17 cellular contexts compared by ENCODE assay signal in genomic region chr11:78737891-78738290, GRCh38.
DNase-seq lines count a peak whose midpoint lies in the region; ATAC-seq and TF ChIP-seq lines count a peak whose summit lies in the region.
"Had no signal": no experiment of that assay in that cellular context is flagged by ENCODE, and none has a peak within 500 bp of the region (broad histone marks: within the 10 kb centered on the region; RNA-seq: fewer than 3 reads in every experiment).

No MANE protein-coding gene starts in this region.

- H3K27ac ChIP-seq in mesenchymal stem cell (ENCODE audit: low read length, poor library complexity, severe bottlenecking) (no peak overlapping the region), dorsolateral prefrontal cortex (no peak overlapping the region)
- H3K27ac ChIP-seq: BLaER1, GM23248, HL-60 had no signal

- no peak overlapping the region for H3K18ac ChIP-seq in mesenchymal stem cell (ENCODE audit: low read depth in 1 of 2, low read length in 2 of 2)

- H3K27me3 ChIP-seq in mesenchymal stem cell (ENCODE audit: control insufficient read depth in 1 of 2, insufficient read depth in 1 of 2, low read length in 2 of 2) (no peaks in the 10 kb centered on the region), dorsolateral prefrontal cortex (no peaks in the 10 kb centered on the region)
- H3K27me3 ChIP-seq: BLaER1 had no signal

- H3K9me3 ChIP-seq in mesenchymal stem cell (ENCODE audit: control insufficient read depth, low read length): no peaks in the 10 kb centered on the region
- H3K9me3 ChIP-seq: BLaER1 had no signal

- no peak overlapping the region for H3K4me2 ChIP-seq in mesenchymal stem cell (ENCODE audit: low read length, poor library complexity, severe bottlenecking)
- H3K4me2 ChIP-seq: BLaER1 had no signal

- H3K23ac ChIP-seq in mesenchymal stem cell (ENCODE audit: low read length in 2 of 2): no peak overlapping the region

- DNase-seq in AG10803 (ENCODE audit: low read depth) (peak; percentile 56), choroid plexus epithelial cell (ENCODE audit: low read depth) (peak; percentile 17), mesenchymal stem cell (peak; percentile 12), HuH-7.5 (ENCODE audit: low spot score) (no peak), dorsolateral prefrontal cortex (no peak), NOMO-1 (lab: John Stamatoyannopoulos, UW; ENCODE audit: unreplicated experiment in 2 of 2) (no peak)
- DNase-seq: ACHN; AML-193; CD8-positive, alpha-beta memory T cell; DMS53; GF-D8; GM23248; KBM-7 had no signal

- H3K4me3 ChIP-seq in AG10803 (ENCODE audit: low read length) (no peak overlapping the region), choroid plexus epithelial cell (ENCODE audit: low read depth, low read length) (no peak overlapping the region), mesenchymal stem cell (ENCODE audit: insufficient read depth in 1 of 2, low read depth in 1 of 2, low read length in 2 of 2) (no peak overlapping the region), dorsolateral prefrontal cortex (no peak overlapping the region)
- H3K4me3 ChIP-seq: BLaER1, GM23248 had no signal

- no peak overlapping the region for H4K8ac ChIP-seq in mesenchymal stem cell (ENCODE audit: low read length)

- H3K79me1 ChIP-seq in mesenchymal stem cell (replicated peaks; ENCODE audit: low read length, poor library complexity, severe bottlenecking): no peaks in the 10 kb centered on the region

- H3K9ac ChIP-seq in mesenchymal stem cell (ENCODE audit: low read length): no peak overlapping the region
- H3K9ac ChIP-seq: BLaER1, GM23248 had no signal

- H2AK5ac ChIP-seq in mesenchymal stem cell (ENCODE audit: low read length, severe bottlenecking): no peak overlapping the region

- H4K91ac ChIP-seq in mesenchymal stem cell (ENCODE audit: low read length): no peak overlapping the region

- no peak overlapping the region for H2BK120ac ChIP-seq in mesenchymal stem cell (ENCODE audit: low read depth, low read length)

- no peak overlapping the region for H3K14ac ChIP-seq in mesenchymal stem cell (ENCODE audit: low read length in 2 of 2)

- no peak overlapping the region for H2BK12ac ChIP-seq in mesenchymal stem cell (ENCODE audit: low read length in 2 of 2)

- peaks cover 0 to 12% of the 10 kb centered on the region in 2 experiments for H3K36me3 ChIP-seq in mesenchymal stem cell (ENCODE audit: control insufficient read depth in 1 of 2, insufficient read depth in 2 of 2, low read depth in 1 of 2, low read length in 2 of 2)

- no peak overlapping the region for H2BK15ac ChIP-seq in mesenchymal stem cell (ENCODE audit: low read depth, poor library complexity, severe bottlenecking)

- H3K4ac ChIP-seq in mesenchymal stem cell (ENCODE audit: low read depth in 1 of 2, low read length in 2 of 2): no peak overlapping the region

- no peak overlapping the region for H2AFZ ChIP-seq in mesenchymal stem cell (ENCODE audit: low read depth, low read length)
- H2AFZ ChIP-seq: GM23248 had no signal

- WGBS in mesenchymal stem cell: 80% methylated on average over 1 of the region's 1 CpG

- no peak overlapping the region for H2BK5ac ChIP-seq in mesenchymal stem cell (ENCODE audit: low read depth, low read length, poor library complexity, severe bottlenecking)

- intact Hi-C loops in dorsolateral prefrontal cortex (cut with DNase I): no loop called here

- no peak for TF ChIP-seq CTCF in AG10803 (conservative IDR thresholded peaks at IDR 0.05; ENCODE audit: low read length)
- TF ChIP-seq CTCF in choroid plexus epithelial cell (conservative IDR thresholded peaks at IDR 0.05; ENCODE audit: low read depth, low read length): no peak
- no peak for TF ChIP-seq CTCF in dorsolateral prefrontal cortex (IDR thresholded peaks at IDR 0.05 in 54 of 56, conservative IDR thresholded peaks at IDR 0.05 in 2 of 56; ENCODE audit: low read depth in 1 of 56, partially characterized antibody in 56 of 56)

- no peak for ATAC-seq in GM19397 (IDR thresholded peaks at IDR 0.05; ENCODE audit: unreplicated experiment)
- ATAC-seq: HCT116 had no signal

- H3K4me1 ChIP-seq in mesenchymal stem cell (ENCODE audit: control insufficient read depth, insufficient read depth, low read depth, low read length): no peaks in the 10 kb centered on the region
- H3K4me1 ChIP-seq: BLaER1 had no signal

Comparison
In these comparisons a context has a peak if more than half of its experiments do, and no peak if none do; other contexts are left out.
1. DNase-seq: peak in AG10803 (single experiment), choroid plexus epithelial cell (single experiment) and mesenchymal stem cell (single experiment); none in HuH-7.5 (single experiment), dorsolateral prefrontal cortex (0 of 10) and NOMO-1 (0 of 2).